6 cellular contexts compared by ENCODE assay signal in the genomic region with DNA sequence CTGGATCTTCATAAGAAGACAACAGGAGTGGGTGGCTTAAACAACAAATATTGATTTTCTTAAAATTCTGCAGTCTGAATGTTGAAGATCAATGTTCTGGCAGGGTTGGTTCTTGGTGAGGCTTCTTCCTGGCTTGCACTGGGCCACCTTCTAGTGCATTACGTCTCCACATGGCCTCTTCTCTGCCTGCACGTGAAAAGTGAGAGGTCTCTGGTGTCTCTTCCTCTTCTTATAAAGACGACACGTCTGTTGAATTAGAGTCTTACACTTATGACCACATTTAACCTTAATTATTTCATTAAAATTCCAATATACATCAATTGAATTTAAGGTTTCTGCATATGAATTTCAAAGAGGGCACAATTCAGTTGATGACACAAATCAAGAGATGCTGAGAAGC.
A peak's percentile ranks its signal among the peaks of the same experiment; 100 is the strongest.
DNase-seq lines count a peak whose midpoint lies in the region; ATAC-seq, FAIRE-seq and TF ChIP-seq lines count a peak whose summit lies in the region.
"Not testable (repeated sequence)": the region's sequence is repeated elsewhere in the genome, so short reads cannot be mapped to it uniquely, and the experiment has no call there.

No MANE protein-coding gene starts in this region.

- H3K27me3 ChIP-seq in BLaER1 = not testable (repeated sequence)
- peaks cover 64% of the 10 kb centered on the region for H3K27me3 ChIP-seq in OCI-LY3 (ENCODE audit: low read depth, low read length)

- peak; percentile 58 to 62 for ATAC-seq in naive B cell (ENCODE audit: low read depth in 2 of 2)

- H3K27ac ChIP-seq in BLaER1; OCI-LY3 (ENCODE audit: low read length): not testable (repeated sequence)

- not testable (repeated sequence) for DNase-seq in GM12892 (ENCODE audit: insufficient read length); naive B cell
- DNase-seq in globus pallidus (ENCODE audit: low spot score) (peak; percentile 1), pons (ENCODE audit: low spot score) (peak; percentile 2)

- not testable (repeated sequence) for H3K27ac Mint-ChIP-seq in naive B cell

- H2AFZ ChIP-seq in OCI-LY3 (ENCODE audit: low read depth, low read length) = not testable (repeated sequence)

- H3K4me3 Mint-ChIP-seq in naive B cell = peak overlapping the region in 2 of 8 donors; percentile 20 to 37

- H3K36me3 Mint-ChIP-seq in naive B cell = not testable (repeated sequence)

- not testable (repeated sequence) for TF ChIP-seq POLR2A in GM12892 (IDR thresholded peaks at IDR 0.05; ENCODE audit: low read depth, low read length)

- TF ChIP-seq CTCF in OCI-LY3 (IDR thresholded peaks at IDR 0.05; ENCODE audit: low read depth, low read length) = not testable (repeated sequence)

- not testable (repeated sequence) for H3K79me2 ChIP-seq in OCI-LY3 (ENCODE audit: low read length)

- peaks cover 4 to 26% (median 23%) of the 10 kb centered on the region in 3 donors for H3K27me3 Mint-ChIP-seq in naive B cell

- peak; percentile 56 for FAIRE-seq in GM12892 (lab: Jason Lieb, UNC)

- H3K9me3 Mint-ChIP-seq in naive B cell = not testable (repeated sequence)

- H3K4me2 ChIP-seq in BLaER1 = peak overlapping the region; percentile 47
- H3K4me2 ChIP-seq in OCI-LY3 (ENCODE audit: low read length) = peak overlapping the region; percentile 49

- not testable (repeated sequence) for H3K4me3 ChIP-seq in BLaER1; OCI-LY3 (ENCODE audit: low read length)

- H3K9me3 ChIP-seq in BLaER1; OCI-LY3 (ENCODE audit: insufficient read depth, low read length): not testable (repeated sequence)

- not testable (repeated sequence) for H3K36me3 ChIP-seq in BLaER1; OCI-LY3 (replicated peaks; ENCODE audit: low read depth, low read length)

- H4K20me1 ChIP-seq in BLaER1; OCI-LY3 (ENCODE audit: insufficient read depth, low read length): not testable (repeated sequence)

- peaks cover 11 to 14% (median 12%) of the 10 kb centered on the region in 3 donors for H3K4me1 Mint-ChIP-seq in naive B cell

- H3K9ac ChIP-seq in BLaER1; OCI-LY3 (ENCODE audit: low read length): not testable (repeated sequence)

- H3K4me1 ChIP-seq in BLaER1 (peaks cover 42% of the 10 kb centered on the region), OCI-LY3 (ENCODE audit: low read length) (peaks cover 10% of the 10 kb centered on the region)
